ENCODE assay signal across 29 cellular contexts in genomic region chr16:48459167-48459566, GRCh38.
DNase-seq lines count a peak whose midpoint lies in the region; ATAC-seq, FAIRE-seq and TF ChIP-seq lines count a peak whose summit lies in the region.
"Had no signal": no experiment of that assay in that cellular context is flagged by ENCODE, and none has a peak within 500 bp of the region (broad histone marks: within the 10 kb centered on the region; RNA-seq: fewer than 3 reads in every experiment).

No MANE protein-coding gene starts in this region.

- no peak for TF ChIP-seq EP300 in suprapubic skin (IDR thresholded peaks at IDR 0.05)

- peaks cover 0 to 6% (median 0%) of the 10 kb centered on the region in 3 donors for H3K27me3 Mint-ChIP-seq in CD14-positive monocyte (ENCODE audit: low read depth in 3 of 3)
- H3K27me3 Mint-ChIP-seq in immature natural killer cell (ENCODE audit: low read depth in 3 of 3) = peaks cover 0 to 2% (median 0%) of the 10 kb centered on the region in 3 donors
- H3K27me3 Mint-ChIP-seq: CD4-positive, alpha-beta T cell had no signal

- peaks cover 7% of the 10 kb centered on the region for H3K4me1 ChIP-seq in suprapubic skin
- H3K4me1 ChIP-seq: esophagus muscularis mucosa, tibial artery had no signal

- intact Hi-C loops in CD14-positive monocyte (cut with micrococcal nuclease) = no loop called here

- CTCF ChIA-PET in RWPE1 (lab: Yijun Ruan, JAX) = no interaction called here

- no peaks in the 10 kb centered on the region for H3K36me3 Mint-ChIP-seq in CD14-positive monocyte
- H3K36me3 Mint-ChIP-seq in immature natural killer cell = peaks cover 0 to 4% (median 0%) of the 10 kb centered on the region in 3 donors
- H3K36me3 Mint-ChIP-seq: activated naive CD8-positive, alpha-beta T cell treated with anti-CD3 and anti-CD28 coated beads, Interleukin-2, amount 10 ng/mL, durations not matched to agents 7 days and 5 days; naive thymus-derived CD8-positive, alpha-beta T cell had no signal

- no peak overlapping the region for H3K4me3 ChIP-seq in SU-DHL-6 (ENCODE audit: insufficient read depth, low read length, poor library complexity, severe bottlenecking)
- H3K4me3 ChIP-seq in suprapubic skin = no peak overlapping the region
- H3K4me3 ChIP-seq: esophagus muscularis mucosa, ovary, tibial artery had no signal

- H3K4me2 ChIP-seq in SU-DHL-6 (ENCODE audit: low read depth, low read length, poor library complexity, severe bottlenecking) = no peak overlapping the region

- 83% methylated on average over 3 of the region's 3 CpGs for WGBS in suprapubic skin

- H3K79me2 ChIP-seq in SU-DHL-6 (ENCODE audit: insufficient read depth, low read length) = no peaks in the 10 kb centered on the region

- peak overlapping the region; percentile 25 for H2AFZ ChIP-seq in SU-DHL-6 (ENCODE audit: low read depth, low read length, severe bottlenecking)

- FAIRE-seq in GM19239 (lab: Jason Lieb, UNC) = peak; percentile 54
- FAIRE-seq: frontal cortex, islet of Langerhans had no signal

- H3K9me3 Mint-ChIP-seq in CD14-positive monocyte (peaks cover 0 to 3% (median 0%) of the 10 kb centered on the region in 7 donors), immature natural killer cell (no peaks in the 10 kb centered on the region)
- H3K9me3 Mint-ChIP-seq: CD4-positive, alpha-beta T cell; T-helper 2 cell treated with Interferon-gamma antibody and Interleukin-4, amounts not matched to agents 5 μg/mL and 100 μg/mL, for 36 hours had no signal

- H3K27ac Mint-ChIP-seq in CD14-positive monocyte (peak overlapping the region; percentile 52 to 92 (median 86)), immature natural killer cell (peak overlapping the region; percentile 83 to 94 (median 93))
- H3K27ac Mint-ChIP-seq: activated naive CD8-positive, alpha-beta T cell treated with anti-CD3 and anti-CD28 coated beads, Interleukin-2, amount 10 ng/mL, durations not matched to agents 7 days and 5 days; CD4-positive, alpha-beta T cell; stimulated activated naive CD8-positive, alpha-beta T cell treated with anti-CD3 and anti-CD28 coated beads, Interleukin-15, Interleukin-2, amounts not matched to agents 100 ng/mL and 50 ng/mL, for 24 hours; T-helper 2 cell treated with Interferon-gamma antibody and Interleukin-4, amounts not matched to agents 5 μg/mL and 100 μg/mL, for 36 hours had no signal

- H3K27me3 ChIP-seq in SU-DHL-6 (ENCODE audit: low read length) = no peaks in the 10 kb centered on the region
- H3K27me3 ChIP-seq in suprapubic skin = no peaks in the 10 kb centered on the region
- H3K27me3 ChIP-seq: esophagus muscularis mucosa, ovary, tibial artery had no signal

- no peaks in the 10 kb centered on the region for H3K9me3 ChIP-seq in SU-DHL-6 (ENCODE audit: insufficient read depth, low read length)
- no peaks in the 10 kb centered on the region for H3K9me3 ChIP-seq in suprapubic skin
- H3K9me3 ChIP-seq: esophagus muscularis mucosa, ovary, tibial artery had no signal

- H3F3A ChIP-seq in SU-DHL-6 (ENCODE audit: insufficient read depth) = no peaks in the 10 kb centered on the region

- H3K4me1 Mint-ChIP-seq in CD14-positive monocyte (peaks cover 29% of the 10 kb centered on the region), immature natural killer cell (peaks cover 34 to 39% of the 10 kb centered on the region in 2 donors)

- no peaks in the 10 kb centered on the region for H4K20me1 ChIP-seq in SU-DHL-6 (ENCODE audit: low read depth, low read length)

- TF ChIP-seq POLR2A in suprapubic skin (IDR thresholded peaks at IDR 0.05) = no peak

- POLR2A ChIA-PET in RWPE1 (lab: Yijun Ruan, JAX; ENCODE audit: low non-redundant PET) = no interaction called here

- H3K36me3 ChIP-seq in SU-DHL-6 (ENCODE audit: low read length) (no peaks in the 10 kb centered on the region), suprapubic skin (no peaks in the 10 kb centered on the region)
- H3K36me3 ChIP-seq: esophagus muscularis mucosa, ovary, tibial artery, WERI-Rb-1 had no signal

- H3K9ac ChIP-seq in SU-DHL-6 (ENCODE audit: low read length) = no peak overlapping the region

- DNase-seq in CD14-positive monocyte (ENCODE audit: low spot score) (no peak), GM19239 (ENCODE audit: insufficient read length, low spot score) (no peak), immature natural killer cell (no peak), suprapubic skin (ENCODE audit: low spot score in 2 of 2) (no peak), RWPE1 (ENCODE audit: low spot score) (no peak), AG08396 (ENCODE audit: low spot score) (no peak)
- DNase-seq: activated naive CD8-positive, alpha-beta T cell treated with anti-CD3 and anti-CD28 coated beads, Interleukin-2, amount 10 ng/mL, durations not matched to agents 7 days and 5 days; CD4-positive, alpha-beta T cell; cerebellar nuclear complex; effector memory CD4-positive, alpha-beta T cell; Karpas-422; midbrain; NCI-H1092 treated with DMSO at 0.1 percent for 48 hours; NCI-H1930; NCI-H2227 treated with DMSO at 0.1 percent for 48 hours; ovary; right cardiac atrium; stimulated activated CD4-positive, alpha-beta T cell treated with anti-CD3 and anti-CD28 coated beads, Interleukin-12 subunit alpha, Interleukin-12 subunit beta, amount 100 ng/mL, for 4 hours; stimulated activated CD4-positive, alpha-beta T cell treated with anti-CD3 and anti-CD28 coated beads, Interleukin-4, amount 100 ng/mL, for 4 hours; tibial artery; WERI-Rb-1 had no signal

- TF ChIP-seq CTCF in CD14-positive monocyte (IDR thresholded peaks at IDR 0.05) (no peak), SU-DHL-6 (IDR thresholded peaks at IDR 0.05; ENCODE audit: insufficient read depth, low read length, poor library complexity, severe bottlenecking) (no peak), suprapubic skin (IDR thresholded peaks at IDR 0.05) (no peak), RWPE1 (conservative IDR thresholded peaks at IDR 0.05; ENCODE audit: low read depth) (no peak)

- H3K27ac ChIP-seq in SU-DHL-6 (ENCODE audit: low read depth, low read length) = peak overlapping the region; percentile 7; the same call in 1 of the 2 replicates
- no peak overlapping the region for H3K27ac ChIP-seq in suprapubic skin
- H3K27ac ChIP-seq in RWPE1 = no peak overlapping the region
- H3K27ac ChIP-seq: esophagus muscularis mucosa, ovary, tibial artery, WERI-Rb-1 had no signal

- H3K4me3 Mint-ChIP-seq in CD14-positive monocyte (no peak overlapping the region), immature natural killer cell (peak overlapping the region in 4 of 5 donors; percentile 18 to 72 (median 50))
- H3K4me3 Mint-ChIP-seq: activated naive CD8-positive, alpha-beta T cell treated with anti-CD3 and anti-CD28 coated beads, Interleukin-2, amount 10 ng/mL, durations not matched to agents 7 days and 5 days; CD4-positive, alpha-beta T cell; naive thymus-derived CD8-positive, alpha-beta T cell; stimulated activated naive CD8-positive, alpha-beta T cell treated with anti-CD3 and anti-CD28 coated beads, Interleukin-15, Interleukin-2, amounts not matched to agents 100 ng/mL and 50 ng/mL, for 24 hours; T-helper 2 cell treated with Interferon-gamma antibody and Interleukin-4, amounts not matched to agents 5 μg/mL and 100 μg/mL, for 36 hours had no signal

- no peaks in the 10 kb centered on the region for H3K9me2 ChIP-seq in SU-DHL-6 (replicated peaks; ENCODE audit: insufficient read depth, low read length)

- no peak for ATAC-seq in GM21723 (IDR thresholded peaks at IDR 0.05; ENCODE audit: unreplicated experiment)
- ATAC-seq: naive thymus-derived CD8-positive, alpha-beta T cell; right cardiac atrium had no signal

Comparison
In these comparisons a context has a peak if more than half of its experiments do, and no peak if none do; other contexts are left out.
1. H3K4me3 Mint-ChIP-seq: peak in immature natural killer cell (4 of 5); none in CD14-positive monocyte (0 of 2).